In genomic region chr1:185735667-185736105, GRCh38 we compare ENCODE assay signal across 12 cellular contexts. TPM values are rescaled to one million over a fixed set of nuclear protein-coding genes. Genes with fewer than 3 reads are reported as not detected.
DNase-seq lines count a peak whose midpoint lies in the region; ATAC-seq and TF ChIP-seq lines count a peak whose summit lies in the region.
"Had no signal": no experiment of that assay in that cellular context is flagged by ENCODE, and none has a peak within 500 bp of the region (broad histone marks: within the 10 kb centered on the region; RNA-seq: fewer than 3 reads in every experiment).

No MANE protein-coding gene starts in this region.

- peak overlapping the region; percentile 88 for H2AFZ ChIP-seq in smooth muscle cell (ENCODE audit: low read depth)

- H3K9ac ChIP-seq in iPS-20b (ENCODE audit: low read depth, low read length) = 0 out of 2 replicates have a peak overlapping the region, but pooled peaks have one; percentile 77
- peak overlapping the region; percentile 64 for H3K9ac ChIP-seq in smooth muscle cell (ENCODE audit: low read depth)

- intact Hi-C loops in mucosa of descending colon (cut with DNase I, micrococcal nuclease) = no loop called here

- H3K9me3 ChIP-seq in iPS-20b (ENCODE audit: insufficient read depth, low read depth, low read length) = no peaks in the 10 kb centered on the region
- no peaks in the 10 kb centered on the region for H3K9me3 ChIP-seq in smooth muscle cell (replicated peaks; ENCODE audit: low read depth)
- no peaks in the 10 kb centered on the region for H3K9me3 ChIP-seq in mucosa of descending colon

- H3K4me3 ChIP-seq in iPS-20b (ENCODE audit: low read length) = peak overlapping the region; percentile 70
- H3K4me3 ChIP-seq in smooth muscle cell = peak overlapping the region; percentile 69
- no peak overlapping the region for H3K4me3 ChIP-seq in mucosa of descending colon

- H3K36me3 ChIP-seq in iPS-20b (ENCODE audit: insufficient read depth, low read depth, low read length) (no peaks in the 10 kb centered on the region), smooth muscle cell (ENCODE audit: low read depth) (no peaks in the 10 kb centered on the region), mucosa of descending colon (ENCODE audit: low read depth) (no peaks in the 10 kb centered on the region)

- H4K20me1 ChIP-seq in smooth muscle cell (ENCODE audit: low read depth) = no peaks in the 10 kb centered on the region

- WGBS in smooth muscle cell (ENCODE audit: low lambda C conversion rate) = 29% methylated on average over 4 of the region's 4 CpGs

- peaks cover 60% of the 10 kb centered on the region for H3K79me2 ChIP-seq in smooth muscle cell (ENCODE audit: low read depth)

- DNase-seq in smooth muscle cell (lab: John Stamatoyannopoulos, UW; ENCODE audit: unreplicated experiment) = no peak
- DNase-seq in COLO829 (ENCODE audit: low spot score) = no peak
- DNase-seq in mucosa of descending colon = no peak
- DNase-seq: GDM1, NCI-H1694 treated with DMSO at 0.1 percent for 48 hours, retina, SHP77 treated with DMSO at 0.1 percent for 48 hours had no signal

- H3K4me2 ChIP-seq in smooth muscle cell = peak overlapping the region; percentile 90

- H3K27ac ChIP-seq in iPS-20b (ENCODE audit: low read length) (no peak overlapping the region), smooth muscle cell (ENCODE audit: low read depth) (peak overlapping the region; percentile 49)

- no peaks in the 10 kb centered on the region for H3F3A ChIP-seq in smooth muscle cell (ENCODE audit: low read depth)

- H3K4me1 ChIP-seq in iPS-20b (ENCODE audit: insufficient read depth, low read length) (peaks cover 12% of the 10 kb centered on the region; the same call in 1 of the 2 replicates), smooth muscle cell (ENCODE audit: low read depth) (peaks cover 3% of the 10 kb centered on the region), mucosa of descending colon (ENCODE audit: low read depth) (no peaks in the 10 kb centered on the region)

- H3K27me3 ChIP-seq in iPS-20b (ENCODE audit: insufficient read depth, low read length) = peaks cover 26% of the 10 kb centered on the region; the same call in 1 of the 2 replicates
- no peaks in the 10 kb centered on the region for H3K27me3 ChIP-seq in smooth muscle cell (ENCODE audit: low read depth)

- peak; percentile 65 for ATAC-seq in GM19324 (IDR thresholded peaks at IDR 0.05; ENCODE audit: low FRiP score, unreplicated experiment)
- ATAC-seq in SK-N-SH treated with all-trans-retinoic acid at 6 μM for 48 hours = peak; percentile 19
- no peak for ATAC-seq in HG02852 (IDR thresholded peaks at IDR 0.05; ENCODE audit: unreplicated experiment)
- no peak for ATAC-seq in mucosa of descending colon
- ATAC-seq in GM19452 (IDR thresholded peaks at IDR 0.05; ENCODE audit: unreplicated experiment) = no peak

- TF ChIP-seq CTCF in smooth muscle cell (IDR thresholded peaks at IDR 0.05; ENCODE audit: borderline replicate concordance, insufficient read depth, poor library complexity, severe bottlenecking) (no peak), mucosa of descending colon (IDR thresholded peaks at IDR 0.05) (no peak)

TF ChIP-seq in SK-N-SH treated with all-trans-retinoic acid at 6 μM for 48 hours, 23 proteins besides CTCF, POLR2A, EP300 and RAD21:
- no peak for TF ChIP-seq ISL1 (CRISPR knock-in tag; IDR thresholded peaks at IDR 0.05)
- no peak for TF ChIP-seq GLIS3 (CRISPR knock-in tag; IDR thresholded peaks at IDR 0.05)
- 0 out of 2 replicates have a peak, but pooled peaks have one; percentile 9 for TF ChIP-seq ZC3H10 (CRISPR knock-in tag; IDR thresholded peaks at IDR 0.05)
- TF ChIP-seq, protein P1, sequence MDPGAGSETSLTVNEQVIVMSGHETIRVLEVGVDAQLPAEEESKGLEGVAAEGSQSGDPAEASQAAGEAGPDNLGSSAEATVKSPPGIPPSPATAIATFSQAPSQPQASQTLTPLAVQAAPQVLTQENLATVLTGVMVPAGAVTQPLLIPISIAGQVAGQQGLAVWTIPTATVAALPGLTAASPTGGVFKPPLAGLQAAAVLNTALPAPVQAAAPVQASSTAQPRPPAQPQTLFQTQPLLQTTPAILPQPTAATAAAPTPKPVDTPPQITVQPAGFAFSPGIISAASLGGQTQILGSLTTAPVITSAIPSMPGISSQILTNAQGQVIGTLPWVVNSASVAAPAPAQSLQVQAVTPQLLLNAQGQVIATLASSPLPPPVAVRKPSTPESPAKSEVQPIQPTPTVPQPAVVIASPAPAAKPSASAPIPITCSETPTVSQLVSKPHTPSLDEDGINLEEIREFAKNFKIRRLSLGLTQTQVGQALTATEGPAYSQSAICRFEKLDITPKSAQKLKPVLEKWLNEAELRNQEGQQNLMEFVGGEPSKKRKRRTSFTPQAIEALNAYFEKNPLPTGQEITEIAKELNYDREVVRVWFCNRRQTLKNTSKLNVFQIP (CRISPR knock-in tag; IDR thresholded peaks at IDR 0.05; ENCODE audit: borderline replicate concordance, low read depth) = no peak
- no peak for TF ChIP-seq ESRRG (CRISPR knock-in tag; IDR thresholded peaks at IDR 0.05)
- no peak for TF ChIP-seq PPARA (CRISPR knock-in tag; IDR thresholded peaks at IDR 0.05; ENCODE audit: borderline replicate concordance)

RNA-seq across cellular contexts. Expression of gene HMCN1, which starts 1.5 kb away (rescaled TPM):
- total RNA-seq in smooth muscle cell (118 and 123 TPM in 2 replicates), mucosa of descending colon (1 to 10 TPM; 2.0 to 8.6 (median 3.4) TPM)
- polyA plus RNA-seq in smooth muscle cell = 15.3 and 18.9 TPM in 2 replicates

Comparison
In these comparisons a context has a peak if more than half of its experiments do, and no peak if none do; other contexts are left out.
1. ATAC-seq: peak in GM19324 (single experiment) and SK-N-SH treated with all-trans-retinoic acid at 6 μM for 48 hours (single experiment); none in HG02852 (single experiment), mucosa of descending colon (single experiment) and GM19452 (single experiment).
2. RNA of gene HMCN1, which starts 1.5 kb away (total RNA-seq): 118 to 123 TPM in smooth muscle cell; 2.0 to 8.6 TPM in mucosa of descending colon; every median in the first group is over 10 times any median in the second.